In the genomic region with DNA sequence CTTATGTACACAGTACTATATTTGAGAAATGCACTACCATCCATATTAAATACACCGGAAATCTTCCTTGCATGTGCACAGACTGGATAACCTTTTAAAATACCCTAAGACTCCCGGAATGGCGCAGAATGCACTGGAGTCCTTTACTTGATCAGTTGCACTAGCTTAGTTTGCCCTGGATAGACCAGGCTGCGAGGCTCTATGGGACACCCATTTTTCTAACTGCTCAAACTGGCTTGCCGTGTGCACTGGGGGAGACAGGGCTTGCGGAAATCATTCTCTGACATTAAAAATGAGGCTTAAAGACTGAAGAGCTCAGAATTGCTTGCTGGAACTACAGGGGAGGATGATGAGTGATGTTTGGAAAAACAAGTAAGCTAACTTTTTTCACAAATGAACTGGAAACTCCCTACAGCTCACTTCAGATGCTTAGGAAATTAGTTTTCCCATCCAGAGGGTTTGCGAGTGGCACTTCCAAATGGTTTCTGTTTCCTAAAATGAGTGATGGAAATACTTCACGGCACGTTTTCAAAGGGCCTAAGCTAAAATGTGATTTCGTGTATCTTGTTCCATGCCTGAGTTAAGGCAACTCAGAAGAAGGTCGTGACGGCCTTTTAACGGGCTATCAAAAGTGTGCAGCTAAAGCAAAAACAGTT, we compare ENCODE assay signal across 8 cellular contexts. TPM values are rescaled to one million over a fixed set of nuclear protein-coding genes. Genes with fewer than 3 reads are reported as not detected.
DNase-seq lines count a peak whose midpoint lies in the region; ATAC-seq and TF ChIP-seq lines count a peak whose summit lies in the region.

No MANE protein-coding gene starts in this region.

- ATAC-seq in GM23338 (no peak), gastroesophageal sphincter (no peak), GM18498 (IDR thresholded peaks at IDR 0.05; ENCODE audit: unreplicated experiment) (no peak), GM19035 (IDR thresholded peaks at IDR 0.05; ENCODE audit: unreplicated experiment) (no peak)
- no peak for ATAC-seq in activated T-cell treated with anti-CD3 and anti-CD28 coated beads, Interleukin-2, amount 50 U/mL, for 72 hours (replicated peaks in 1 of 2)

- peaks cover 70% of the 10 kb centered on the region for H3K79me2 ChIP-seq in GM23338 (replicated peaks; ENCODE audit: insufficient read depth)

- H3K9me2 ChIP-seq in GM23338 (ENCODE audit: insufficient read depth) = no peaks in the 10 kb centered on the region

- no peak for DNase-seq in GM23338 (ENCODE audit: low spot score)
- no peak for DNase-seq in activated T-cell treated with anti-CD3 and anti-CD28 coated beads, Interleukin-2, amount 50 U/mL, for 72 hours
- DNase-seq in hypothalamus (lab: John Stamatoyannopoulos, UW) = no peak
- no peak for DNase-seq in NCI-H226

- peaks cover 41% of the 10 kb centered on the region for H3K4me1 Mint-ChIP-seq in GM23338
- H3K4me1 Mint-ChIP-seq in activated T-cell treated with anti-CD3 and anti-CD28 coated beads, Interleukin-2, amount 50 U/mL, for 72 hours (ENCODE audit: low read depth) = peaks cover 78% of the 10 kb centered on the region

- H2AFZ ChIP-seq in GM23338 = no peak overlapping the region

- H3K27me3 Mint-ChIP-seq in GM23338 (ENCODE audit: insufficient read depth, low read depth, poor library complexity) = peaks cover 10% of the 10 kb centered on the region
- H3K27me3 Mint-ChIP-seq in activated T-cell treated with anti-CD3 and anti-CD28 coated beads, Interleukin-2, amount 50 U/mL, for 72 hours (ENCODE audit: low read depth) = no peaks in the 10 kb centered on the region

- H3K4me1 ChIP-seq in GM23338 (ENCODE audit: insufficient read depth) (peaks cover 27% of the 10 kb centered on the region), gastroesophageal sphincter (peaks cover 0 to 72% (median 22%) of the 10 kb centered on the region in 3 donors)

- H3K4me2 ChIP-seq in GM23338 = peak overlapping the region; percentile 98; the same call in 1 of the 2 replicates

- H3K4me3 ChIP-seq in GM23338 = no peak overlapping the region
- peak overlapping the region in 1 of 2 donors; percentile 95 for H3K4me3 ChIP-seq in gastroesophageal sphincter
- H3K4me3 ChIP-seq in skin epidermis = peak overlapping the region in 5 of 7 experiments; percentile 61 to 98 (median 85)

- H3K36me3 ChIP-seq in GM23338 (ENCODE audit: insufficient read depth) (no peaks in the 10 kb centered on the region), gastroesophageal sphincter (no peaks in the 10 kb centered on the region)

- TF ChIP-seq CTCF in GM23338 (conservative IDR thresholded peaks at IDR 0.05; ENCODE audit: low read depth in 2 of 2) (no peak), gastroesophageal sphincter (IDR thresholded peaks at IDR 0.05) (no peak)

- H3K9me3 Mint-ChIP-seq in GM23338 = peaks cover 3% of the 10 kb centered on the region; the same call in 1 of the 3 replicates
- H3K9me3 Mint-ChIP-seq in activated T-cell treated with anti-CD3 and anti-CD28 coated beads, Interleukin-2, amount 50 U/mL, for 72 hours = peaks cover 0 to under 1% of the 10 kb centered on the region in 2 donors

- H3F3A ChIP-seq in GM23338 (replicated peaks; ENCODE audit: low read depth) = peaks cover 11% of the 10 kb centered on the region; the same call in 1 of the 2 replicates

- 46 to 51% methylated on average over 8 to 9 of the region's 13 CpGs for WGBS in gastroesophageal sphincter (ENCODE audit: low coverage in 1 of 2), 2 donors

- H3K27ac ChIP-seq in GM23338 (ENCODE audit: low read depth) (peak overlapping the region; percentile 48; the same call in 1 of the 2 replicates), gastroesophageal sphincter (peak overlapping the region in 3 of 4 donors; percentile 9 to 92 (median 91)), skin epidermis (peak overlapping the region in 15 of 21 experiments; percentile 7 to 98 (median 94))

- no peak for TF ChIP-seq POLR2A in gastroesophageal sphincter (IDR thresholded peaks at IDR 0.05)

- TF ChIP-seq EP300 in gastroesophageal sphincter (IDR thresholded peaks at IDR 0.05) = no peak

- peaks cover 37% of the 10 kb centered on the region for H4K20me1 ChIP-seq in GM23338 (replicated peaks; ENCODE audit: insufficient read depth)

- H3K9me3 ChIP-seq in gastroesophageal sphincter = no peaks in the 10 kb centered on the region

- H3K27ac Mint-ChIP-seq in GM23338 = no peak overlapping the region
- H3K27ac Mint-ChIP-seq in activated T-cell treated with anti-CD3 and anti-CD28 coated beads, Interleukin-2, amount 50 U/mL, for 72 hours = peak overlapping the region; percentile 99

- peak overlapping the region; percentile 79; the same call in 1 of the 3 replicates for H3K4me3 Mint-ChIP-seq in GM23338
- H3K4me3 Mint-ChIP-seq in activated T-cell treated with anti-CD3 and anti-CD28 coated beads, Interleukin-2, amount 50 U/mL, for 72 hours = peak overlapping the region; percentile 95 to 96

- H3K27me3 ChIP-seq in GM23338 (ENCODE audit: insufficient read depth) = no peaks in the 10 kb centered on the region
- H3K27me3 ChIP-seq in gastroesophageal sphincter = no peaks in the 10 kb centered on the region

- peaks cover 19% of the 10 kb centered on the region for H3K36me3 Mint-ChIP-seq in GM23338 (ENCODE audit: low read depth)
- peaks cover 42 to 52% of the 10 kb centered on the region in 2 donors for H3K36me3 Mint-ChIP-seq in activated T-cell treated with anti-CD3 and anti-CD28 coated beads, Interleukin-2, amount 50 U/mL, for 72 hours (ENCODE audit: insufficient read depth in 2 of 2)

TF ChIP-seq in GM23338, 12 proteins besides CTCF, POLR2A, EP300 and RAD21:
- TF ChIP-seq EZH2phosphoT487 (IDR thresholded peaks at IDR 0.05; ENCODE audit: unreplicated experiment) (no peak), ZNF331 (CRISPR knock-in tag; IDR thresholded peaks at IDR 0.05; ENCODE audit: low read depth) (no peak)
- TF ChIP-seq, protein P1, sequence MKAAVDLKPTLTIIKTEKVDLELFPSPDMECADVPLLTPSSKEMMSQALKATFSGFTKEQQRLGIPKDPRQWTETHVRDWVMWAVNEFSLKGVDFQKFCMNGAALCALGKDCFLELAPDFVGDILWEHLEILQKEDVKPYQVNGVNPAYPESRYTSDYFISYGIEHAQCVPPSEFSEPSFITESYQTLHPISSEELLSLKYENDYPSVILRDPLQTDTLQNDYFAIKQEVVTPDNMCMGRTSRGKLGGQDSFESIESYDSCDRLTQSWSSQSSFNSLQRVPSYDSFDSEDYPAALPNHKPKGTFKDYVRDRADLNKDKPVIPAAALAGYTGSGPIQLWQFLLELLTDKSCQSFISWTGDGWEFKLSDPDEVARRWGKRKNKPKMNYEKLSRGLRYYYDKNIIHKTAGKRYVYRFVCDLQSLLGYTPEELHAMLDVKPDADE (IDR thresholded peaks at IDR 0.05) = no peak

RNA-seq across cellular contexts. Expression of a gene that starts 2.7 kb away (rescaled TPM):
- total RNA-seq in GM23338 (2014; rRNA removed; shearing (Covaris generic)) = 59.9 and 62.4 TPM in 2 replicates
- polyA plus RNA-seq in GM23338 (2016; fragmentation: Nextera tagmentation; extraction: Ambion mirVana) = 26.9 and 28.4 TPM in 2 replicates
- 100 to 1,000 TPM; 159 to 161 TPM for total RNA-seq in activated T-cell treated with anti-CD3 and anti-CD28 coated beads, Interleukin-2, amount 50 U/mL, for 72 hours
- total RNA-seq in gastroesophageal sphincter = 100 to 1,000 TPM in 1 of 4 donors, 10 to 100 TPM in 3; 63.0 to 131 (median 89.5) TPM
